ENCODE assay signal across 18 cellular contexts in genomic region chr13:51192348-51192747, GRCh38.
"Had no signal": no experiment of that assay in that cellular context is flagged by ENCODE, and none has a peak within 500 bp of the region (broad histone marks: within the 10 kb centered on the region; RNA-seq: fewer than 3 reads in every experiment).

No MANE protein-coding gene starts in this region.

- H3K9me3 ChIP-seq: esophagus squamous epithelium, mucosa of descending colon, spleen, thyroid gland had no signal

- H3K4me1 ChIP-seq: esophagus squamous epithelium, spleen, thyroid gland had no signal

- H3K27me3 ChIP-seq: esophagus squamous epithelium, spleen, thyroid gland had no signal

- ATAC-seq: activated CD4-positive, CD25-positive, alpha-beta regulatory T cell treated with anti-CD3 and anti-CD28 coated beads, Interleukin-2, amount 50 U/mL, for 24 hours; left ventricle myocardium superior; mucosa of descending colon; stimulated activated naive B cell treated with anti-CD40 and anti-IgM and Interleukin-4, amounts not matched to agents 10 μg/mL and 1 μg/mL and 100 μg/mL, for 72 hours had no signal

- DNase-seq: activated CD4-positive, alpha-beta T cell treated with anti-CD3 and anti-CD28 coated beads, Interleukin-2, amount 50 U/mL, for 4 hours; activated effector memory CD4-positive, alpha-beta T cell treated with Interleukin-2 at 50 U/mL for 16 hours; activated T-cell treated with anti-CD3 and anti-CD28 coated beads, Interleukin-2, amount 50 U/mL, for 1 hour; amygdala; effector CD8-positive, alpha-beta T cell; esophagus squamous epithelium; foreskin melanocyte; kidney glomerular epithelial cell; left ventricle myocardium superior; mesenchymal stem cell; mucosa of descending colon; naive B cell; retina; spleen; stimulated activated CD4-positive, alpha-beta T cell treated with anti-CD3 and anti-CD28 coated beads, Interleukin-4, amount 100 ng/mL, for 4 hours; stimulated activated naive B cell treated with anti-CD40 and anti-IgM and Interleukin-4, amounts not matched to agents 10 μg/mL and 1 μg/mL and 100 μg/mL, for 72 hours; thyroid gland had no signal

- H3K4me3 ChIP-seq: esophagus squamous epithelium, mucosa of descending colon, spleen, thyroid gland had no signal

- H3K36me3 ChIP-seq: esophagus squamous epithelium, spleen, thyroid gland had no signal

- H3K27ac ChIP-seq: esophagus squamous epithelium, spleen, thyroid gland had no signal
